8 cellular contexts compared by ENCODE assay signal in genomic region chr5:180804129-180804601, GRCh38. TPM values are rescaled to one million over a fixed set of nuclear protein-coding genes. Genes with fewer than 3 reads are reported as not detected.
DNase-seq lines count a peak whose midpoint lies in the region; ATAC-seq and TF ChIP-seq lines count a peak whose summit lies in the region.

No MANE protein-coding gene starts in this region.

- no peak for DNase-seq in RWPE1 (ENCODE audit: low spot score)
- no peak for DNase-seq in esophagus muscularis mucosa (ENCODE audit: extremely low spot score)
- peak; percentile 17 for DNase-seq in stimulated activated CD8-positive, alpha-beta memory T cell treated with anti-CD3 and anti-CD28 coated beads, Interleukin-12 subunit alpha, Interleukin-12 subunit beta, amount 100 ng/mL, for 4 hours (ENCODE audit: low read depth)
- DNase-seq in AG08396 (ENCODE audit: low spot score), result no peak
- no peak for DNase-seq in NCI-H128 (lab: John Stamatoyannopoulos, UW; ENCODE audit: unreplicated experiment)
- no peak for DNase-seq in NCI-H774 (lab: John Stamatoyannopoulos, UW)

- H3K9me3 ChIP-seq in esophagus muscularis mucosa, result no peaks in the 10 kb centered on the region

- WGBS in esophagus muscularis mucosa, result 87% methylated on average over 17 of the region's 22 CpGs

- TF ChIP-seq EP300 in esophagus muscularis mucosa (IDR thresholded peaks at IDR 0.05), result no peak

- TF ChIP-seq POLR2A in esophagus muscularis mucosa (IDR thresholded peaks at IDR 0.05; ENCODE audit: low read depth), result no peak

- TF ChIP-seq CTCF in RWPE1 (conservative IDR thresholded peaks at IDR 0.05; ENCODE audit: low read depth) (no peak), esophagus muscularis mucosa (IDR thresholded peaks at IDR 0.05) (no peak)

- peak overlapping the region; percentile 86 to 99 (median 94) for H3K4me3 ChIP-seq in esophagus muscularis mucosa

- POLR2A ChIA-PET in RWPE1 (lab: Yijun Ruan, JAX; ENCODE audit: low non-redundant PET), result interaction anchor here (2.3 kb wide), 1 partner anchor 27 kb away, joined by 7 read pairs; no protein-coding TSS in a partner anchor

- H3K36me3 ChIP-seq in esophagus muscularis mucosa, result peaks cover 0 to 19% (median 12%) of the 10 kb centered on the region in 4 donors

- intact Hi-C loops in esophagus muscularis mucosa (cut with DNase I), result no loop called here

- no peaks in the 10 kb centered on the region for H3K27me3 ChIP-seq in esophagus muscularis mucosa

- H3K4me1 ChIP-seq in esophagus muscularis mucosa, result peaks cover 85 to 92% (median 91%) of the 10 kb centered on the region in 4 donors

- H3K27ac ChIP-seq in RWPE1 (peak overlapping the region; percentile 98), esophagus muscularis mucosa (replicated peaks in 1 of 4) (peak overlapping the region; percentile 97 to 100 (median 98))

- CTCF ChIA-PET in RWPE1 (lab: Yijun Ruan, JAX), result interaction anchor here (0.5 to 1.2 kb wide), 2 partner anchors 20 to 85 kb away, joined by 3 read pairs; no protein-coding TSS in a partner anchor

- peak; percentile 1 for ATAC-seq in GM19452 (IDR thresholded peaks at IDR 0.05; ENCODE audit: unreplicated experiment)
- ATAC-seq in esophagus mucosa, result no peak

RNA-seq across cellular contexts. Expression of gene MGAT1, which starts 1.6 kb away (rescaled TPM):
- total RNA-seq in esophagus muscularis mucosa (100 to 1,000 TPM; 132 to 205 (median 190) TPM), esophagus mucosa (64.6 TPM)

RNA-seq across cellular contexts. Expression of gene ZFP62, which starts 56.9 kb away (rescaled TPM):
- total RNA-seq in esophagus muscularis mucosa, result 10 to 100 TPM; 17.7 to 22.8 (median 20.5) TPM
- 12.9 TPM for total RNA-seq in esophagus mucosa
